In genomic region chr12:76277480-76277879, GRCh38 we compare ENCODE assay signal across 16 cellular contexts.
A peak's percentile ranks its signal among the peaks of the same experiment; 100 is the strongest.
DNase-seq lines count a peak whose midpoint lies in the region; ATAC-seq and TF ChIP-seq lines count a peak whose summit lies in the region.
"Had no signal": no experiment of that assay in that cellular context is flagged by ENCODE, and none has a peak within 500 bp of the region (broad histone marks: within the 10 kb centered on the region; RNA-seq: fewer than 3 reads in every experiment).

No MANE protein-coding gene starts in this region.

- H3K9me3 ChIP-seq in adipocyte (ENCODE audit: control insufficient read depth, low read length) (no peaks in the 10 kb centered on the region), upper lobe of right lung (no peaks in the 10 kb centered on the region)
- H3K9me3 ChIP-seq: Caco-2 had no signal

- CTCF ChIA-PET in activated CD4-positive, alpha-beta T cell treated with anti-CD3 and anti-CD28 coated beads, Interleukin-2, amount 10 ng/mL, durations not matched to agents 7 days and 5 days (lab: Charles Lee) = no interaction called here

- H3K36me3 Mint-ChIP-seq in activated CD4-positive, alpha-beta T cell treated with anti-CD3 and anti-CD28 coated beads, Interleukin-2, amount 10 ng/mL, durations not matched to agents 7 days and 5 days (ENCODE audit: low read depth) = no peaks in the 10 kb centered on the region
- no peaks in the 10 kb centered on the region for H3K36me3 Mint-ChIP-seq in CD14-positive monocyte
- H3K36me3 Mint-ChIP-seq: activated naive CD8-positive, alpha-beta T cell treated with anti-CD3 and anti-CD28 coated beads, Interleukin-2, amount 10 ng/mL, durations not matched to agents 7 days and 5 days; T-cell had no signal

- H3K36me3 ChIP-seq in adipocyte (ENCODE audit: control insufficient read depth, insufficient read depth, low read length, severe bottlenecking) = no peaks in the 10 kb centered on the region
- no peaks in the 10 kb centered on the region for H3K36me3 ChIP-seq in upper lobe of right lung

- H3K27ac ChIP-seq in upper lobe of right lung = peak overlapping the region; percentile 45

- DNase-seq in HCEC 1CT (peak; percentile 81), adipocyte (ENCODE audit: low read depth) (peak; percentile 58), fibroblast of villous mesenchyme (ENCODE audit: low read depth) (peak; percentile 81), upper lobe of right lung (no peak), CD14-positive monocyte (ENCODE audit: low spot score) (no peak)
- no peak for DNase-seq in activated CD4-positive, alpha-beta T cell treated with anti-CD3 and anti-CD28 coated beads, Interleukin-2, amount 10 ng/mL, durations not matched to agents 7 days and 5 days
- DNase-seq: activated CD8-positive, alpha-beta memory T cell treated with anti-CD3 and anti-CD28 coated beads, Interleukin-2, amount 50 U/mL, for 48 hours; activated naive CD8-positive, alpha-beta T cell treated with anti-CD3 and anti-CD28 coated beads, Interleukin-2, amount 10 ng/mL, durations not matched to agents 7 days and 5 days; Caco-2; NCI-H1105; NCI-H446; nephron progenitor cell; T-cell had no signal

- H3K27me3 ChIP-seq in adipocyte (replicated peaks; ENCODE audit: control insufficient read depth, insufficient read depth, low read length) = no peaks in the 10 kb centered on the region
- H3K27me3 ChIP-seq in upper lobe of right lung = no peaks in the 10 kb centered on the region

- peaks cover 8% of the 10 kb centered on the region for H3K4me1 Mint-ChIP-seq in activated CD4-positive, alpha-beta T cell treated with anti-CD3 and anti-CD28 coated beads, Interleukin-2, amount 10 ng/mL, durations not matched to agents 7 days and 5 days
- peaks cover 9% of the 10 kb centered on the region for H3K4me1 Mint-ChIP-seq in CD14-positive monocyte
- H3K4me1 Mint-ChIP-seq: nephron progenitor cell, T-cell had no signal

- H3K4me1 ChIP-seq in adipocyte (ENCODE audit: control insufficient read depth, insufficient read depth, low read length) (peaks cover 36% of the 10 kb centered on the region), upper lobe of right lung (peaks cover 12% of the 10 kb centered on the region)
- H3K4me1 ChIP-seq: Caco-2 had no signal

- intact Hi-C loops in upper lobe of right lung (cut with DNase I) = no loop called here
- intact Hi-C loops in CD14-positive monocyte (cut with micrococcal nuclease) = no loop called here

- no peak overlapping the region for H3K27ac Mint-ChIP-seq in activated CD4-positive, alpha-beta T cell treated with anti-CD3 and anti-CD28 coated beads, Interleukin-2, amount 10 ng/mL, durations not matched to agents 7 days and 5 days
- H3K27ac Mint-ChIP-seq in CD14-positive monocyte = no peak overlapping the region
- H3K27ac Mint-ChIP-seq: activated naive CD8-positive, alpha-beta T cell treated with anti-CD3 and anti-CD28 coated beads, Interleukin-2, amount 10 ng/mL, durations not matched to agents 7 days and 5 days; dendritic cell treated with granulocyte-macrophage colony-stimulating factor and Interleukin-4, amounts not matched to agents 40 ng/mL and 50 ng/mL, for 4 days; nephron progenitor cell; T-cell had no signal

- H3K27me3 Mint-ChIP-seq in activated CD4-positive, alpha-beta T cell treated with anti-CD3 and anti-CD28 coated beads, Interleukin-2, amount 10 ng/mL, durations not matched to agents 7 days and 5 days = no peaks in the 10 kb centered on the region
- H3K27me3 Mint-ChIP-seq in CD14-positive monocyte (ENCODE audit: low read depth in 3 of 3) = peaks cover 2% of the 10 kb centered on the region in 3 donors

- ATAC-seq in upper lobe of right lung (no peak), GM18858 (IDR thresholded peaks at IDR 0.05; ENCODE audit: unreplicated experiment) (no peak)
- ATAC-seq: activated CD4-positive, CD25-positive, alpha-beta regulatory T cell treated with anti-CD3 and anti-CD28 coated beads, Interleukin-2, amount 50 U/mL, for 24 hours; T-cell had no signal

- no peak for TF ChIP-seq CTCF in fibroblast of villous mesenchyme (IDR thresholded peaks at IDR 0.05; ENCODE audit: insufficient read depth, low read depth, low read length)
- TF ChIP-seq CTCF in upper lobe of right lung (IDR thresholded peaks at IDR 0.05) = no peak
- TF ChIP-seq CTCF in CD14-positive monocyte (IDR thresholded peaks at IDR 0.05) = no peak

- no peaks in the 10 kb centered on the region for H3K9me3 Mint-ChIP-seq in activated CD4-positive, alpha-beta T cell treated with anti-CD3 and anti-CD28 coated beads, Interleukin-2, amount 10 ng/mL, durations not matched to agents 7 days and 5 days
- H3K9me3 Mint-ChIP-seq in CD14-positive monocyte = peaks cover 0 to 1% (median 0%) of the 10 kb centered on the region in 7 donors
- H3K9me3 Mint-ChIP-seq: activated naive CD8-positive, alpha-beta T cell treated with anti-CD3 and anti-CD28 coated beads, Interleukin-2, amount 10 ng/mL, durations not matched to agents 7 days and 5 days; dendritic cell treated with granulocyte-macrophage colony-stimulating factor and Interleukin-4, amounts not matched to agents 40 ng/mL and 50 ng/mL, for 4 days; nephron progenitor cell; T-cell had no signal

- POLR2A ChIA-PET in activated CD4-positive, alpha-beta T cell treated with anti-CD3 and anti-CD28 coated beads, Interleukin-2, amount 10 ng/mL, durations not matched to agents 7 days and 5 days (lab: Charles Lee) = no interaction called here

- H3K4me3 ChIP-seq in adipocyte (ENCODE audit: low read length) (no peak overlapping the region), fibroblast of villous mesenchyme (ENCODE audit: low read depth, low read length) (no peak overlapping the region), upper lobe of right lung (no peak overlapping the region)

- H3K4me3 Mint-ChIP-seq in activated CD4-positive, alpha-beta T cell treated with anti-CD3 and anti-CD28 coated beads, Interleukin-2, amount 10 ng/mL, durations not matched to agents 7 days and 5 days = no peak overlapping the region
- no peak overlapping the region for H3K4me3 Mint-ChIP-seq in CD14-positive monocyte
- H3K4me3 Mint-ChIP-seq: activated naive CD8-positive, alpha-beta T cell treated with anti-CD3 and anti-CD28 coated beads, Interleukin-2, amount 10 ng/mL, durations not matched to agents 7 days and 5 days; dendritic cell treated with granulocyte-macrophage colony-stimulating factor and Interleukin-4, amounts not matched to agents 40 ng/mL and 50 ng/mL, for 4 days; nephron progenitor cell; T-cell had no signal

- no peak overlapping the region for H3K9ac ChIP-seq in adipocyte (ENCODE audit: low read length)

Comparison
In these comparisons a context has a peak if more than half of its experiments do, and no peak if none do; other contexts are left out.
1. DNase-seq: peak in HCEC 1CT (single experiment), adipocyte (single experiment) and fibroblast of villous mesenchyme (single experiment); none in upper lobe of right lung (single experiment), activated CD4-positive, alpha-beta T cell treated with anti-CD3 and anti-CD28 coated beads, Interleukin-2, amount 10 ng/mL, durations not matched to agents 7 days and 5 days (single experiment) and CD14-positive monocyte (single experiment).